In the genomic region with DNA sequence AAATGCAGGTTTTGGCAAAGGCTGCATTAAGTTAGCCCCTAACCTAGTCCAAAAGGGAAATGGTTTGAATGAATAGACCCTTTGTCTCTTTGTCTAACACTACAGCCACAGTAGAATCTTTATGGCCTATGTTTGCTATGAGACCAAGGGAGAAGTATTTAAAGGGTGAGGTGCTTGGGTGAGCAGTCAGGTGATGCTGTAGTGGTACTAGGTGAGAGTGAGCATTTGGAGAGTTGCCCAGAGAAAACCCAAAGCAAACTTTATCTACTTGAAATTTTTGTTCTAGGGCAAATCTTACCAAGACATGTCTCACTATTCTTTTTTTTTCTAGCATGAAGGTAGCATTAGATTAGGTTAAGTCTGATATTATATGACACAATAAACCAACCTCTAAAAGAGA, we compare ENCODE assay signal across 17 cellular contexts.
DNase-seq lines count a peak whose midpoint lies in the region; TF ChIP-seq lines count a peak whose summit lies in the region.
"Had no signal": no experiment of that assay in that cellular context is flagged by ENCODE, and none has a peak within 500 bp of the region (broad histone marks: within the 10 kb centered on the region; RNA-seq: fewer than 3 reads in every experiment).

No MANE protein-coding gene starts in this region.

- H3K27ac ChIP-seq in hepatocyte (peak overlapping the region; percentile 24), thyroid gland (peak overlapping the region; percentile 42 to 72 (median 66))
- H3K27ac ChIP-seq: C4-2B, GM23248 had no signal

- no peaks in the 10 kb centered on the region for H3K27me3 ChIP-seq in hepatocyte
- no peaks in the 10 kb centered on the region for H3K27me3 ChIP-seq in thyroid gland

- H3K79me2 ChIP-seq in hepatocyte: no peaks in the 10 kb centered on the region

- no peaks in the 10 kb centered on the region for H3K36me3 ChIP-seq in hepatocyte (replicated peaks; ENCODE audit: insufficient read depth, low read depth)
- no peaks in the 10 kb centered on the region for H3K36me3 ChIP-seq in thyroid gland

- no peaks in the 10 kb centered on the region for H3K9me2 ChIP-seq in hepatocyte (replicated peaks; ENCODE audit: insufficient read depth)

- H3K4me3 ChIP-seq in hepatocyte: no peak overlapping the region
- no peak overlapping the region for H3K4me3 ChIP-seq in thyroid gland (replicated peaks in 1 of 3)
- H3K4me3 ChIP-seq: GM23248, K562 had no signal

- peak; percentile 12 for DNase-seq in HuH-7 (ENCODE audit: low spot score)
- no peak for DNase-seq in hepatocyte (ENCODE audit: low spot score)
- DNase-seq in thyroid gland: peak; percentile 64 to 66
- no peak for DNase-seq in AG08396 (ENCODE audit: low spot score)
- DNase-seq in NCI-H774 (lab: John Stamatoyannopoulos, UW): no peak
- no peak for DNase-seq in amniotic stem cell (lab: John Stamatoyannopoulos, UW)
- DNase-seq: ACHN; AML-193; CD4-positive, alpha-beta T cell; DMS79 treated with DMSO at 0.1 percent for 48 hours; GF-D8; GM23248; HCEC 1CT; HFFc6; IMR-90 had no signal

- H3K9me3 ChIP-seq in hepatocyte (ENCODE audit: low read depth) (no peaks in the 10 kb centered on the region), thyroid gland (no peaks in the 10 kb centered on the region)

- intact Hi-C loops in thyroid gland (cut with DNase I): no loop called here

- H3K4me1 ChIP-seq in hepatocyte (ENCODE audit: insufficient read depth) (no peaks in the 10 kb centered on the region), thyroid gland (peaks cover 9 to 28% of the 10 kb centered on the region in 2 donors)

- H2AFZ ChIP-seq in hepatocyte: no peak overlapping the region
- H2AFZ ChIP-seq: GM23248 had no signal

- H3K4me2 ChIP-seq in hepatocyte: no peak overlapping the region

- no peak for TF ChIP-seq CTCF in hepatocyte (IDR thresholded peaks at IDR 0.05; ENCODE audit: poor library complexity)
- no peak for TF ChIP-seq CTCF in thyroid gland (IDR thresholded peaks at IDR 0.05)

- no peaks in the 10 kb centered on the region for H4K20me1 ChIP-seq in hepatocyte (ENCODE audit: insufficient read depth, poor library complexity, severe bottlenecking)

- TF ChIP-seq POLR2A in thyroid gland (IDR thresholded peaks at IDR 0.05): no peak

Comparison
In these comparisons a context has a peak if more than half of its experiments do, and no peak if none do; other contexts are left out.
1. DNase-seq: peak in HuH-7 (single experiment) and thyroid gland (2 of 2); none in hepatocyte (single experiment), AG08396 (single experiment), NCI-H774 (single experiment) and amniotic stem cell (single experiment).